ENCODE assay signal across 1 cellular context in genomic region chr16:89330177-89330856, GRCh38.
TF ChIP-seq lines count a peak whose summit lies in the region.

No MANE protein-coding gene starts in this region.

TF ChIP-seq in HepG2, 621 proteins besides CTCF, POLR2A, EP300 and RAD21 (continued from another document and continues in another):
- no peak for TF ChIP-seq PRDM15 (CRISPR knock-in tag; IDR thresholded peaks at IDR 0.05)
- TF ChIP-seq EZH2 (conservative IDR thresholded peaks at IDR 0.05; ENCODE audit: low read depth, low read length), result no peak
- no peak for TF ChIP-seq ASH2L (IDR thresholded peaks at IDR 0.05; ENCODE audit: insufficient read length, low read depth, low read length)
- TF ChIP-seq NONO (IDR thresholded peaks at IDR 0.05), result no peak
- TF ChIP-seq NONO (CRISPR knock-in tag; conservative IDR thresholded peaks at IDR 0.05), result no peak
- TF ChIP-seq IKZF4 (CRISPR knock-in tag; IDR thresholded peaks at IDR 0.05; ENCODE audit: borderline replicate concordance, low read depth, not compliant biosample characterization), result no peak
- TF ChIP-seq, protein P1, sequence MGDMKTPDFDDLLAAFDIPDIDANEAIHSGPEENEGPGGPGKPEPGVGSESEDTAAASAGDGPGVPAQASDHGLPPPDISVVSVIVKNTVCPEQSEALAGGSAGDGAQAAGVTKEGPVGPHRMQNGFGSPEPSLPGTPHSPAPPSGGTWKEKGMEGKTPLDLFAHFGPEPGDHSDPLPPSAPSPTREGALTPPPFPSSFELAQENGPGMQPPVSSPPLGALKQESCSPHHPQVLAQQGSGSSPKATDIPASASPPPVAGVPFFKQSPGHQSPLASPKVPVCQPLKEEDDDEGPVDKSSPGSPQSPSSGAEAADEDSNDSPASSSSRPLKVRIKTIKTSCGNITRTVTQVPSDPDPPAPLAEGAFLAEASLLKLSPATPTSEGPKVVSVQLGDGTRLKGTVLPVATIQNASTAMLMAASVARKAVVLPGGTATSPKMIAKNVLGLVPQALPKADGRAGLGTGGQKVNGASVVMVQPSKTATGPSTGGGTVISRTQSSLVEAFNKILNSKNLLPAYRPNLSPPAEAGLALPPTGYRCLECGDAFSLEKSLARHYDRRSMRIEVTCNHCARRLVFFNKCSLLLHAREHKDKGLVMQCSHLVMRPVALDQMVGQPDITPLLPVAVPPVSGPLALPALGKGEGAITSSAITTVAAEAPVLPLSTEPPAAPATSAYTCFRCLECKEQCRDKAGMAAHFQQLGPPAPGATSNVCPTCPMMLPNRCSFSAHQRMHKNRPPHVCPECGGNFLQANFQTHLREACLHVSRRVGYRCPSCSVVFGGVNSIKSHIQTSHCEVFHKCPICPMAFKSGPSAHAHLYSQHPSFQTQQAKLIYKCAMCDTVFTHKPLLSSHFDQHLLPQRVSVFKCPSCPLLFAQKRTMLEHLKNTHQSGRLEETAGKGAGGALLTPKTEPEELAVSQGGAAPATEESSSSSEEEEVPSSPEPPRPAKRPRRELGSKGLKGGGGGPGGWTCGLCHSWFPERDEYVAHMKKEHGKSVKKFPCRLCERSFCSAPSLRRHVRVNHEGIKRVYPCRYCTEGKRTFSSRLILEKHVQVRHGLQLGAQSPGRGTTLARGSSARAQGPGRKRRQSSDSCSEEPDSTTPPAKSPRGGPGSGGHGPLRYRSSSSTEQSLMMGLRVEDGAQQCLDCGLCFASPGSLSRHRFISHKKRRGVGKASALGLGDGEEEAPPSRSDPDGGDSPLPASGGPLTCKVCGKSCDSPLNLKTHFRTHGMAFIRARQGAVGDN (CRISPR knock-in tag; IDR thresholded peaks at IDR 0.05), result peak; percentile 91
- TF ChIP-seq ZNF879 (CRISPR knock-in tag; IDR thresholded peaks at IDR 0.05), result no peak
- TF ChIP-seq, protein P2, sequence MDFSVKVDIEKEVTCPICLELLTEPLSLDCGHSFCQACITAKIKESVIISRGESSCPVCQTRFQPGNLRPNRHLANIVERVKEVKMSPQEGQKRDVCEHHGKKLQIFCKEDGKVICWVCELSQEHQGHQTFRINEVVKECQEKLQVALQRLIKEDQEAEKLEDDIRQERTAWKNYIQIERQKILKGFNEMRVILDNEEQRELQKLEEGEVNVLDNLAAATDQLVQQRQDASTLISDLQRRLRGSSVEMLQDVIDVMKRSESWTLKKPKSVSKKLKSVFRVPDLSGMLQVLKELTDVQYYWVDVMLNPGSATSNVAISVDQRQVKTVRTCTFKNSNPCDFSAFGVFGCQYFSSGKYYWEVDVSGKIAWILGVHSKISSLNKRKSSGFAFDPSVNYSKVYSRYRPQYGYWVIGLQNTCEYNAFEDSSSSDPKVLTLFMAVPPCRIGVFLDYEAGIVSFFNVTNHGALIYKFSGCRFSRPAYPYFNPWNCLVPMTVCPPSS (IDR thresholded peaks at IDR 0.05), result no peak
- no peak for TF ChIP-seq ZNF781 (CRISPR knock-in tag; IDR thresholded peaks at IDR 0.05; ENCODE audit: borderline replicate concordance, not compliant biosample characterization)
- peak; percentile 60; the same call in 1 of the 2 replicates for TF ChIP-seq ZNF580 (CRISPR knock-in tag; IDR thresholded peaks at IDR 0.05; ENCODE audit: borderline replicate concordance, low read depth)
- TF ChIP-seq ZNF367 (CRISPR knock-in tag; IDR thresholded peaks at IDR 0.05; ENCODE audit: borderline replicate concordance), result no peak
- TF ChIP-seq FOXA3 (CRISPR knock-in tag; IDR thresholded peaks at IDR 0.05), result peak; percentile 96
- peak; percentile 4; the same call in 1 of the 2 replicates for TF ChIP-seq ZNF263 (CRISPR knock-in tag; IDR thresholded peaks at IDR 0.05)
- peak; percentile 45; the same call in 1 of the 2 replicates for TF ChIP-seq GATAD1 (CRISPR knock-in tag; IDR thresholded peaks at IDR 0.05)
- no peak for TF ChIP-seq CC2D1A (CRISPR knock-in tag; IDR thresholded peaks at IDR 0.05)
- TF ChIP-seq KLF6 (CRISPR knock-in tag; IDR thresholded peaks at IDR 0.05), result no peak
- TF ChIP-seq ZNF251 (CRISPR knock-in tag; IDR thresholded peaks at IDR 0.05), result no peak
- TF ChIP-seq MAFG (CRISPR knock-in tag; IDR thresholded peaks at IDR 0.05), result no peak
- TF ChIP-seq, protein P3, sequence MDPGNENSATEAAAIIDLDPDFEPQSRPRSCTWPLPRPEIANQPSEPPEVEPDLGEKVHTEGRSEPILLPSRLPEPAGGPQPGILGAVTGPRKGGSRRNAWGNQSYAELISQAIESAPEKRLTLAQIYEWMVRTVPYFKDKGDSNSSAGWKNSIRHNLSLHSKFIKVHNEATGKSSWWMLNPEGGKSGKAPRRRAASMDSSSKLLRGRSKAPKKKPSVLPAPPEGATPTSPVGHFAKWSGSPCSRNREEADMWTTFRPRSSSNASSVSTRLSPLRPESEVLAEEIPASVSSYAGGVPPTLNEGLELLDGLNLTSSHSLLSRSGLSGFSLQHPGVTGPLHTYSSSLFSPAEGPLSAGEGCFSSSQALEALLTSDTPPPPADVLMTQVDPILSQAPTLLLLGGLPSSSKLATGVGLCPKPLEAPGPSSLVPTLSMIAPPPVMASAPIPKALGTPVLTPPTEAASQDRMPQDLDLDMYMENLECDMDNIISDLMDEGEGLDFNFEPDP (CRISPR knock-in tag; conservative IDR thresholded peaks at IDR 0.05), result no peak
- TF ChIP-seq TGIF2 (CRISPR knock-in tag; IDR thresholded peaks at IDR 0.05), result peak; percentile 87
- no peak for TF ChIP-seq RNF219 (CRISPR knock-in tag; IDR thresholded peaks at IDR 0.05)
- TF ChIP-seq ISL2 (CRISPR knock-in tag; IDR thresholded peaks at IDR 0.05), result no peak
- TF ChIP-seq, protein P4, sequence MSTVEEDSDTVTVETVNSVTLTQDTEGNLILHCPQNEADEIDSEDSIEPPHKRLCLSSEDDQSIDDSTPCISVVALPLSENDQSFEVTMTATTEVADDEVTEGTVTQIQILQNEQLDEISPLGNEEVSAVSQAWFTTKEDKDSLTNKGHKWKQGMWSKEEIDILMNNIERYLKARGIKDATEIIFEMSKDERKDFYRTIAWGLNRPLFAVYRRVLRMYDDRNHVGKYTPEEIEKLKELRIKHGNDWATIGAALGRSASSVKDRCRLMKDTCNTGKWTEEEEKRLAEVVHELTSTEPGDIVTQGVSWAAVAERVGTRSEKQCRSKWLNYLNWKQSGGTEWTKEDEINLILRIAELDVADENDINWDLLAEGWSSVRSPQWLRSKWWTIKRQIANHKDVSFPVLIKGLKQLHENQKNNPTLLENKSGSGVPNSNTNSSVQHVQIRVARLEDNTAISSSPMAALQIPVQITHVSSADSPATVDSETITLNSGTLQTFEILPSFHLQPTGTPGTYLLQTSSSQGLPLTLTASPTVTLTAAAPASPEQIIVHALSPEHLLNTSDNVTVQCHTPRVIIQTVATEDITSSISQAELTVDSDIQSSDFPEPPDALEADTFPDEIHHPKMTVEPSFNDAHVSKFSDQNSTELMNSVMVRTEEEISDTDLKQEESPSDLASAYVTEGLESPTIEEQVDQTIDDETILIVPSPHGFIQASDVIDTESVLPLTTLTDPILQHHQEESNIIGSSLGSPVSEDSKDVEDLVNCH (CRISPR knock-in tag; IDR thresholded peaks at IDR 0.05), result no peak
- TF ChIP-seq, protein P5, sequence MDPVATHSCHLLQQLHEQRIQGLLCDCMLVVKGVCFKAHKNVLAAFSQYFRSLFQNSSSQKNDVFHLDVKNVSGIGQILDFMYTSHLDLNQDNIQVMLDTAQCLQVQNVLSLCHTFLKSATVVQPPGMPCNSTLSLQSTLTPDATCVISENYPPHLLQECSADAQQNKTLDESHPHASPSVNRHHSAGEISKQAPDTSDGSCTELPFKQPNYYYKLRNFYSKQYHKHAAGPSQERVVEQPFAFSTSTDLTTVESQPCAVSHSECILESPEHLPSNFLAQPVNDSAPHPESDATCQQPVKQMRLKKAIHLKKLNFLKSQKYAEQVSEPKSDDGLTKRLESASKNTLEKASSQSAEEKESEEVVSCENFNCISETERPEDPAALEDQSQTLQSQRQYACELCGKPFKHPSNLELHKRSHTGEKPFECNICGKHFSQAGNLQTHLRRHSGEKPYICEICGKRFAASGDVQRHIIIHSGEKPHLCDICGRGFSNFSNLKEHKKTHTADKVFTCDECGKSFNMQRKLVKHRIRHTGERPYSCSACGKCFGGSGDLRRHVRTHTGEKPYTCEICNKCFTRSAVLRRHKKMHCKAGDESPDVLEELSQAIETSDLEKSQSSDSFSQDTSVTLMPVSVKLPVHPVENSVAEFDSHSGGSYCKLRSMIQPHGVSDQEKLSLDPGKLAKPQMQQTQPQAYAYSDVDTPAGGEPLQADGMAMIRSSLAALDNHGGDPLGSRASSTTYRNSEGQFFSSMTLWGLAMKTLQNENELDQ (CRISPR knock-in tag; IDR thresholded peaks at IDR 0.05; ENCODE audit: borderline replicate concordance), result no peak
- TF ChIP-seq, protein P6, sequence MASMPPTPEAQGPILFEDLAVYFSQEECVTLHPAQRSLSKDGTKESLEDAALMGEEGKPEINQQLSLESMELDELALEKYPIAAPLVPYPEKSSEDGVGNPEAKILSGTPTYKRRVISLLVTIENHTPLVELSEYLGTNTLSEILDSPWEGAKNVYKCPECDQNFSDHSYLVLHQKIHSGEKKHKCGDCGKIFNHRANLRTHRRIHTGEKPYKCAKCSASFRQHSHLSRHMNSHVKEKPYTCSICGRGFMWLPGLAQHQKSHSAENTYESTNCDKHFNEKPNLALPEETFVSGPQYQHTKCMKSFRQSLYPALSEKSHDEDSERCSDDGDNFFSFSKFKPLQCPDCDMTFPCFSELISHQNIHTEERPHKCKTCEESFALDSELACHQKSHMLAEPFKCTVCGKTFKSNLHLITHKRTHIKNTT (CRISPR knock-in tag; IDR thresholded peaks at IDR 0.05), result no peak
- TF ChIP-seq NFKBIZ (CRISPR knock-in tag; IDR thresholded peaks at IDR 0.05), result peak; percentile 51; the same call in 1 of the 2 replicates
- TF ChIP-seq, protein P7, sequence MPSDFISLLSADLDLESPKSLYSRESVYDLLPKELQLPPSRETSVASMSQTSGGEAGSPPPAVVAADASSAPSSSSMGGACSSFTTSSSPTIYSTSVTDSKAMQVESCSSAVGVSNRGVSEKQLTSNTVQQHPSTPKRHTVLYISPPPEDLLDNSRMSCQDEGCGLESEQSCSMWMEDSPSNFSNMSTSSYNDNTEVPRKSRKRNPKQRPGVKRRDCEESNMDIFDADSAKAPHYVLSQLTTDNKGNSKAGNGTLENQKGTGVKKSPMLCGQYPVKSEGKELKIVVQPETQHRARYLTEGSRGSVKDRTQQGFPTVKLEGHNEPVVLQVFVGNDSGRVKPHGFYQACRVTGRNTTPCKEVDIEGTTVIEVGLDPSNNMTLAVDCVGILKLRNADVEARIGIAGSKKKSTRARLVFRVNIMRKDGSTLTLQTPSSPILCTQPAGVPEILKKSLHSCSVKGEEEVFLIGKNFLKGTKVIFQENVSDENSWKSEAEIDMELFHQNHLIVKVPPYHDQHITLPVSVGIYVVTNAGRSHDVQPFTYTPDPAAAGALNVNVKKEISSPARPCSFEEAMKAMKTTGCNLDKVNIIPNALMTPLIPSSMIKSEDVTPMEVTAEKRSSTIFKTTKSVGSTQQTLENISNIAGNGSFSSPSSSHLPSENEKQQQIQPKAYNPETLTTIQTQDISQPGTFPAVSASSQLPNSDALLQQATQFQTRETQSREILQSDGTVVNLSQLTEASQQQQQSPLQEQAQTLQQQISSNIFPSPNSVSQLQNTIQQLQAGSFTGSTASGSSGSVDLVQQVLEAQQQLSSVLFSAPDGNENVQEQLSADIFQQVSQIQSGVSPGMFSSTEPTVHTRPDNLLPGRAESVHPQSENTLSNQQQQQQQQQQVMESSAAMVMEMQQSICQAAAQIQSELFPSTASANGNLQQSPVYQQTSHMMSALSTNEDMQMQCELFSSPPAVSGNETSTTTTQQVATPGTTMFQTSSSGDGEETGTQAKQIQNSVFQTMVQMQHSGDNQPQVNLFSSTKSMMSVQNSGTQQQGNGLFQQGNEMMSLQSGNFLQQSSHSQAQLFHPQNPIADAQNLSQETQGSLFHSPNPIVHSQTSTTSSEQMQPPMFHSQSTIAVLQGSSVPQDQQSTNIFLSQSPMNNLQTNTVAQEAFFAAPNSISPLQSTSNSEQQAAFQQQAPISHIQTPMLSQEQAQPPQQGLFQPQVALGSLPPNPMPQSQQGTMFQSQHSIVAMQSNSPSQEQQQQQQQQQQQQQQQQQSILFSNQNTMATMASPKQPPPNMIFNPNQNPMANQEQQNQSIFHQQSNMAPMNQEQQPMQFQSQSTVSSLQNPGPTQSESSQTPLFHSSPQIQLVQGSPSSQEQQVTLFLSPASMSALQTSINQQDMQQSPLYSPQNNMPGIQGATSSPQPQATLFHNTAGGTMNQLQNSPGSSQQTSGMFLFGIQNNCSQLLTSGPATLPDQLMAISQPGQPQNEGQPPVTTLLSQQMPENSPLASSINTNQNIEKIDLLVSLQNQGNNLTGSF (CRISPR knock-in tag; IDR thresholded peaks at IDR 0.05), result no peak
- TF ChIP-seq ZNF124 (CRISPR knock-in tag; IDR thresholded peaks at IDR 0.05), result no peak
